Comparison of ENCODE assay signal across 1 cellular context in the genomic region with DNA sequence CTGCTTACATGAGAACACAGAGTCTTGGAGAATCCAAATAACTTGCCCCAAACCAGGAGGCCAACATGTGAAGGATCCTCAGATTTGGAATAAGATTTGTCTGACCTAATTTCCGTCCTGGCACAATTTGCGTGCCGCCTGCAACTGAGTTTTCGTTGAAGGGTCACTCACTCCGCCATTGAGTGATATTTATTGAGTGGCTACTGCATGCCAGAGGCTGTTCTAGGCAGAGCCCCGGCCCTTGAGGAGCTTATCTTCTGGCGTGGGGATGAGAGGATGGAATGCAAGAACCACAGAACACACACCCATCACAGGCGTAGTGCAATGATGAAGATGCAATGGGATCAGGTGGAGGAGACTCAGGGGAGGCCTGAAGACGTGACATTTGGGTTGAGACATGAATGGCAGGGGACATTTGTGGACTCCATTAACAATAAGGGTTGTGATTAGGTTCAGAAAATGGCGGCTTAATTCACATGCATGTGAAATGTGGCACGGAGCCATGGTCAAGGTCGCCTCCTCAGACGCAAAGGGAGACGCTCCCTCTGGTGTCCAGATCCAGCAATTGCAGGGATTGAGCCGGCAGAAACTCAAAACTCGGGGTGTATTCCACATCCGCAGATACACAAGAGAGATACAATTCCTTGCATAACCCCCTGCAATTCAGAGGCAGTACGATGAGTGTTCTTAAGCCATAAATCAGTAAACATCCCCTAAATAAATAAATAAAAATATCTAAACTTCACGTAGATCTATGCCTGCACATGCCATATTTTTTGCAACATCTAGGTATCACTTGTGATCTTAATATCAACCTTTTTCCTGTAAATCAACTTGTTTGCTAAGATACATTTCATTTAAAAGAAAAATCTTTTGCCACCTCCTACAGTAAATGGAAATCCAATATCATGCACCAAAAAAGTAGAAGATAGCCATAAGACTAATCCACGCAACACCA.
TF ChIP-seq lines count a peak whose summit lies in the region.

No MANE protein-coding gene starts in this region.

TF ChIP-seq in GM12878, 131 proteins besides CTCF, POLR2A, EP300 and RAD21 (continued from another document and continues in another):
- TF ChIP-seq, protein P1, sequence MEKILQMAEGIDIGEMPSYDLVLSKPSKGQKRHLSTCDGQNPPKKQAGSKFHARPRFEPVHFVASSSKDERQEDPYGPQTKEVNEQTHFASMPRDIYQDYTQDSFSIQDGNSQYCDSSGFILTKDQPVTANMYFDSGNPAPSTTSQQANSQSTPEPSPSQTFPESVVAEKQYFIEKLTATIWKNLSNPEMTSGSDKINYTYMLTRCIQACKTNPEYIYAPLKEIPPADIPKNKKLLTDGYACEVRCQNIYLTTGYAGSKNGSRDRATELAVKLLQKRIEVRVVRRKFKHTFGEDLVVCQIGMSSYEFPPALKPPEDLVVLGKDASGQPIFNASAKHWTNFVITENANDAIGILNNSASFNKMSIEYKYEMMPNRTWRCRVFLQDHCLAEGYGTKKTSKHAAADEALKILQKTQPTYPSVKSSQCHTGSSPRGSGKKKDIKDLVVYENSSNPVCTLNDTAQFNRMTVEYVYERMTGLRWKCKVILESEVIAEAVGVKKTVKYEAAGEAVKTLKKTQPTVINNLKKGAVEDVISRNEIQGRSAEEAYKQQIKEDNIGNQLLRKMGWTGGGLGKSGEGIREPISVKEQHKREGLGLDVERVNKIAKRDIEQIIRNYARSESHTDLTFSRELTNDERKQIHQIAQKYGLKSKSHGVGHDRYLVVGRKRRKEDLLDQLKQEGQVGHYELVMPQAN (conservative IDR thresholded peaks at IDR 0.05) = no peak
- TF ChIP-seq, protein P2, sequence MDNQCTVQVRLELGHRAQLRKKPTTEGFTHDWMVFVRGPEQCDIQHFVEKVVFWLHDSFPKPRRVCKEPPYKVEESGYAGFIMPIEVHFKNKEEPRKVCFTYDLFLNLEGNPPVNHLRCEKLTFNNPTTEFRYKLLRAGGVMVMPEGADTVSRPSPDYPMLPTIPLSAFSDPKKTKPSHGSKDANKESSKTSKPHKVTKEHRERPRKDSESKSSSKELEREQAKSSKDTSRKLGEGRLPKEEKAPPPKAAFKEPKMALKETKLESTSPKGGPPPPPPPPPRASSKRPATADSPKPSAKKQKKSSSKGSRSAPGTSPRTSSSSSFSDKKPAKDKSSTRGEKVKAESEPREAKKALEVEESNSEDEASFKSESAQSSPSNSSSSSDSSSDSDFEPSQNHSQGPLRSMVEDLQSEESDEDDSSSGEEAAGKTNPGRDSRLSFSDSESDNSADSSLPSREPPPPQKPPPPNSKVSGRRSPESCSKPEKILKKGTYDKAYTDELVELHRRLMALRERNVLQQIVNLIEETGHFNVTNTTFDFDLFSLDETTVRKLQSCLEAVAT (IDR thresholded peaks at IDR 0.05) = no peak
- TF ChIP-seq RCOR1 (conservative IDR thresholded peaks at IDR 0.05; ENCODE audit: low read depth, low read length) (no peak), RBBP5 (conservative IDR thresholded peaks at IDR 0.05) (no peak), CBFB (IDR thresholded peaks at IDR 0.05; ENCODE audit: low read depth) (no peak), CREB1 (IDR thresholded peaks at IDR 0.05; ENCODE audit: low read depth) (no peak), CHD1 (IDR thresholded peaks at IDR 0.05; ENCODE audit: low read depth, low read length) (no peak), POLR2AphosphoS2 (IDR thresholded peaks at IDR 0.05; ENCODE audit: low read depth, low read length) (no peak), STAT1 (conservative IDR thresholded peaks at IDR 0.05) (no peak), FOXM1 (IDR thresholded peaks at IDR 0.05; ENCODE audit: low read depth, low read length) (peak; percentile 43; the same call in 1 of the 2 replicates), HDAC6 (IDR thresholded peaks at IDR 0.05; ENCODE audit: unreplicated experiment) (no peak), ZNF217 (IDR thresholded peaks at IDR 0.05) (no peak), ZBED1 (IDR thresholded peaks at IDR 0.05; ENCODE audit: borderline replicate concordance) (no peak), JUNB (IDR thresholded peaks at IDR 0.05) (no peak), EGR1 (IDR thresholded peaks at IDR 0.05; ENCODE audit: borderline replicate concordance in 1 of 2, low read depth in 2 of 2, low read length in 2 of 2) (no peak), YBX1 (IDR thresholded peaks at IDR 0.05) (no peak), NR2C2 (IDR thresholded peaks at IDR 0.05; ENCODE audit: borderline replicate concordance, control insufficient read depth, insufficient read length, low read depth) (no peak), SUZ12 (IDR thresholded peaks at IDR 0.05; ENCODE audit: unreplicated experiment) (no peak), WRNIP1 (IDR thresholded peaks at IDR 0.05; ENCODE audit: borderline replicate concordance, low read depth, low read length) (no peak), POU2F2 (IDR thresholded peaks at IDR 0.05; ENCODE audit: borderline replicate concordance, low read depth, low read length) (peak; percentile 92; the same call in 2 of the 3 replicates), NR2F1 (conservative IDR thresholded peaks at IDR 0.05) (no peak), ZNF274 (IDR thresholded peaks at IDR 0.05; ENCODE audit: insufficient read depth, insufficient read length) (no peak), KAT2A (conservative IDR thresholded peaks at IDR 0.05; ENCODE audit: control insufficient read depth, low read depth, low read length) (no peak), BMI1 (IDR thresholded peaks at IDR 0.05; ENCODE audit: borderline replicate concordance) (no peak), CHD4 (IDR thresholded peaks at IDR 0.05) (no peak), MEF2B (IDR thresholded peaks at IDR 0.05; ENCODE audit: partially characterized antibody, poor library complexity, severe bottlenecking) (no peak), NRF1 (conservative IDR thresholded peaks at IDR 0.05; ENCODE audit: low read depth, low read length) (no peak)
- TF ChIP-seq, protein P3, sequence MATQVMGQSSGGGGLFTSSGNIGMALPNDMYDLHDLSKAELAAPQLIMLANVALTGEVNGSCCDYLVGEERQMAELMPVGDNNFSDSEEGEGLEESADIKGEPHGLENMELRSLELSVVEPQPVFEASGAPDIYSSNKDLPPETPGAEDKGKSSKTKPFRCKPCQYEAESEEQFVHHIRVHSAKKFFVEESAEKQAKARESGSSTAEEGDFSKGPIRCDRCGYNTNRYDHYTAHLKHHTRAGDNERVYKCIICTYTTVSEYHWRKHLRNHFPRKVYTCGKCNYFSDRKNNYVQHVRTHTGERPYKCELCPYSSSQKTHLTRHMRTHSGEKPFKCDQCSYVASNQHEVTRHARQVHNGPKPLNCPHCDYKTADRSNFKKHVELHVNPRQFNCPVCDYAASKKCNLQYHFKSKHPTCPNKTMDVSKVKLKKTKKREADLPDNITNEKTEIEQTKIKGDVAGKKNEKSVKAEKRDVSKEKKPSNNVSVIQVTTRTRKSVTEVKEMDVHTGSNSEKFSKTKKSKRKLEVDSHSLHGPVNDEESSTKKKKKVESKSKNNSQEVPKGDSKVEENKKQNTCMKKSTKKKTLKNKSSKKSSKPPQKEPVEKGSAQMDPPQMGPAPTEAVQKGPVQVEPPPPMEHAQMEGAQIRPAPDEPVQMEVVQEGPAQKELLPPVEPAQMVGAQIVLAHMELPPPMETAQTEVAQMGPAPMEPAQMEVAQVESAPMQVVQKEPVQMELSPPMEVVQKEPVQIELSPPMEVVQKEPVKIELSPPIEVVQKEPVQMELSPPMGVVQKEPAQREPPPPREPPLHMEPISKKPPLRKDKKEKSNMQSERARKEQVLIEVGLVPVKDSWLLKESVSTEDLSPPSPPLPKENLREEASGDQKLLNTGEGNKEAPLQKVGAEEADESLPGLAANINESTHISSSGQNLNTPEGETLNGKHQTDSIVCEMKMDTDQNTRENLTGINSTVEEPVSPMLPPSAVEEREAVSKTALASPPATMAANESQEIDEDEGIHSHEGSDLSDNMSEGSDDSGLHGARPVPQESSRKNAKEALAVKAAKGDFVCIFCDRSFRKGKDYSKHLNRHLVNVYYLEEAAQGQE (IDR thresholded peaks at IDR 0.05; ENCODE audit: low read depth, low read length) = no peak
- TF ChIP-seq, protein P4, sequence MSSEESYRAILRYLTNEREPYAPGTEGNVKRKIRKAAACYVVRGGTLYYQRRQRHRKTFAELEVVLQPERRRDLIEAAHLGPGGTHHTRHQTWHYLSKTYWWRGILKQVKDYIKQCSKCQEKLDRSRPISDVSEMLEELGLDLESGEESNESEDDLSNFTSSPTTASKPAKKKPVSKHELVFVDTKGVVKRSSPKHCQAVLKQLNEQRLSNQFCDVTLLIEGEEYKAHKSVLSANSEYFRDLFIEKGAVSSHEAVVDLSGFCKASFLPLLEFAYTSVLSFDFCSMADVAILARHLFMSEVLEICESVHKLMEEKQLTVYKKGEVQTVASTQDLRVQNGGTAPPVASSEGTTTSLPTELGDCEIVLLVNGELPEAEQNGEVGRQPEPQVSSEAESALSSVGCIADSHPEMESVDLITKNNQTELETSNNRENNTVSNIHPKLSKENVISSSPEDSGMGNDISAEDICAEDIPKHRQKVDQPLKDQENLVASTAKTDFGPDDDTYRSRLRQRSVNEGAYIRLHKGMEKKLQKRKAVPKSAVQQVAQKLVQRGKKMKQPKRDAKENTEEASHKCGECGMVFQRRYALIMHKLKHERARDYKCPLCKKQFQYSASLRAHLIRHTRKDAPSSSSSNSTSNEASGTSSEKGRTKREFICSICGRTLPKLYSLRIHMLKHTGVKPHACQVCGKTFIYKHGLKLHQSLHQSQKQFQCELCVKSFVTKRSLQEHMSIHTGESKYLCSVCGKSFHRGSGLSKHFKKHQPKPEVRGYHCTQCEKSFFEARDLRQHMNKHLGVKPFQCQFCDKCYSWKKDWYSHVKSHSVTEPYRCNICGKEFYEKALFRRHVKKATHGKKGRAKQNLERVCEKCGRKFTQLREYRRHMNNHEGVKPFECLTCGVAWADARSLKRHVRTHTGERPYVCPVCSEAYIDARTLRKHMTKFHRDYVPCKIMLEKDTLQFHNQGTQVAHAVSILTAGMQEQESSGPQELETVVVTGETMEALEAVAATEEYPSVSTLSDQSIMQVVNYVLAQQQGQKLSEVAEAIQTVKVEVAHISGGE (CRISPR knock-in tag; IDR thresholded peaks at IDR 0.05) = no peak
- TF ChIP-seq, protein P5, sequence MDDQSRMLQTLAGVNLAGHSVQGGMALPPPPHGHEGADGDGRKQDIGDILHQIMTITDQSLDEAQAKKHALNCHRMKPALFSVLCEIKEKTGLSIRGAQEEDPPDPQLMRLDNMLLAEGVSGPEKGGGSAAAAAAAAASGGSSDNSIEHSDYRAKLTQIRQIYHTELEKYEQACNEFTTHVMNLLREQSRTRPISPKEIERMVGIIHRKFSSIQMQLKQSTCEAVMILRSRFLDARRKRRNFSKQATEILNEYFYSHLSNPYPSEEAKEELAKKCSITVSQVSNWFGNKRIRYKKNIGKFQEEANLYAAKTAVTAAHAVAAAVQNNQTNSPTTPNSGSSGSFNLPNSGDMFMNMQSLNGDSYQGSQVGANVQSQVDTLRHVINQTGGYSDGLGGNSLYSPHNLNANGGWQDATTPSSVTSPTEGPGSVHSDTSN (IDR thresholded peaks at IDR 0.05; ENCODE audit: insufficient replicate concordance, low read depth, low read length) = no peak
- TF ChIP-seq, protein P6, sequence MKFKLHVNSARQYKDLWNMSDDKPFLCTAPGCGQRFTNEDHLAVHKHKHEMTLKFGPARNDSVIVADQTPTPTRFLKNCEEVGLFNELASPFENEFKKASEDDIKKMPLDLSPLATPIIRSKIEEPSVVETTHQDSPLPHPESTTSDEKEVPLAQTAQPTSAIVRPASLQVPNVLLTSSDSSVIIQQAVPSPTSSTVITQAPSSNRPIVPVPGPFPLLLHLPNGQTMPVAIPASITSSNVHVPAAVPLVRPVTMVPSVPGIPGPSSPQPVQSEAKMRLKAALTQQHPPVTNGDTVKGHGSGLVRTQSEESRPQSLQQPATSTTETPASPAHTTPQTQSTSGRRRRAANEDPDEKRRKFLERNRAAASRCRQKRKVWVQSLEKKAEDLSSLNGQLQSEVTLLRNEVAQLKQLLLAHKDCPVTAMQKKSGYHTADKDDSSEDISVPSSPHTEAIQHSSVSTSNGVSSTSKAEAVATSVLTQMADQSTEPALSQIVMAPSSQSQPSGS (IDR thresholded peaks at IDR 0.05; ENCODE audit: low read length) = no peak
- TF ChIP-seq, protein P7, sequence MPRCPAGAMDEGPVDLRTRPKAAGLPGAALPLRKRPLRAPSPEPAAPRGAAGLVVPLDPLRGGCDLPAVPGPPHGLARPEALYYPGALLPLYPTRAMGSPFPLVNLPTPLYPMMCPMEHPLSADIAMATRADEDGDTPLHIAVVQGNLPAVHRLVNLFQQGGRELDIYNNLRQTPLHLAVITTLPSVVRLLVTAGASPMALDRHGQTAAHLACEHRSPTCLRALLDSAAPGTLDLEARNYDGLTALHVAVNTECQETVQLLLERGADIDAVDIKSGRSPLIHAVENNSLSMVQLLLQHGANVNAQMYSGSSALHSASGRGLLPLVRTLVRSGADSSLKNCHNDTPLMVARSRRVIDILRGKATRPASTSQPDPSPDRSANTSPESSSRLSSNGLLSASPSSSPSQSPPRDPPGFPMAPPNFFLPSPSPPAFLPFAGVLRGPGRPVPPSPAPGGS (IDR thresholded peaks at IDR 0.05; ENCODE audit: borderline replicate concordance, insufficient read depth, low read depth, low read length, poor library complexity, severe bottlenecking) = no peak
- TF ChIP-seq, protein P8, sequence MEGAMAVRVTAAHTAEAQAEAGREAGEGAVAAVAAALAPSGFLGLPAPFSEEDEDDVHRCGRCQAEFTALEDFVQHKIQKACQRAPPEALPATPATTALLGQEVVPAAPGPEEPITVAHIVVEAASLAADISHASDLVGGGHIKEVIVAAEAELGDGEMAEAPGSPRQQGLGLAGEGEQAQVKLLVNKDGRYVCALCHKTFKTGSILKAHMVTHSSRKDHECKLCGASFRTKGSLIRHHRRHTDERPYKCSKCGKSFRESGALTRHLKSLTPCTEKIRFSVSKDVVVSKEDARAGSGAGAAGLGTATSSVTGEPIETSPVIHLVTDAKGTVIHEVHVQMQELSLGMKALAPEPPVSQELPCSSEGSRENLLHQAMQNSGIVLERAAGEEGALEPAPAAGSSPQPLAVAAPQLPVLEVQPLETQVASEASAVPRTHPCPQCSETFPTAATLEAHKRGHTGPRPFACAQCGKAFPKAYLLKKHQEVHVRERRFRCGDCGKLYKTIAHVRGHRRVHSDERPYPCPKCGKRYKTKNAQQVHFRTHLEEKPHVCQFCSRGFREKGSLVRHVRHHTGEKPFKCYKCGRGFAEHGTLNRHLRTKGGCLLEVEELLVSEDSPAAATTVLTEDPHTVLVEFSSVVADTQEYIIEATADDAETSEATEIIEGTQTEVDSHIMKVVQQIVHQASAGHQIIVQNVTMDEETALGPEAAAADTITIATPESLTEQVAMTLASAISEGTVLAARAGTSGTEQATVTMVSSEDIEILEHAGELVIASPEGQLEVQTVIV (IDR thresholded peaks at IDR 0.05; ENCODE audit: borderline replicate concordance, partially characterized antibody) = no peak
